In the genomic region with DNA sequence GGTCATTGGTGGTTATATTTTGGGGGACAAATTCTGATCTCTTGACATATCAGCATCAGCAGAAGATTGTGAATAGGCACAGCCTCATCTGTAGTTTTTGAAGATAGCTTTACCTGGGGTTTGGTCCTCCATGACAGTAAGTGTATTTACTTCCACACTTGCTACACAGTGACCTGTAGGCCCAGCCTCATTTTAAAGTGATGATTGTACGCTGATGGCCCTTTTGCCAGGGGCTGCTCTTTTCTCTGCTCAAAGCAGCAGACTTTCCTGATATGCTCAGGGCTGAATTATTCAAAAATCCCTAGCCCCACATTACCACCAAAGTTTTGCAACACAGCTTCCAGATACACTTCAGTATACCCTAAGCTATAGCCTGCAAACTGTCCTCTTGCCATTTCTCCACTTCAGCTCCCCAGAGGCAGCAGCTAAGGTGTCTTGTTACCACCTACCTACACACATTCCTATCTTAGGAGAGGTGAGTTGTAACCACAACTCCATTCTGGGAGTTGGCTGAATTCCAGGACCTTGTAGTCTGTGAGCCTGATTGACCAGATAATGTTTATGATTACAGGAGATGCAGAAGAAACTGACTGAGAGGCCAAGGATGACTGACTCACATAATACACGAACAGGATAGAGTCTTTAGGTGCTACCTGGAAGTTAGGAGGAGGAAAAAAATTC, we compare ENCODE assay signal across 15 cellular contexts. TPM values are rescaled to one million over a fixed set of nuclear protein-coding genes. Genes with fewer than 3 reads are reported as not detected.
DNase-seq lines count a peak whose midpoint lies in the region; ATAC-seq and TF ChIP-seq lines count a peak whose summit lies in the region.
"Had no signal": no experiment of that assay in that cellular context is flagged by ENCODE, and none has a peak within 500 bp of the region (broad histone marks: within the 10 kb centered on the region; RNA-seq: fewer than 3 reads in every experiment).

No MANE protein-coding gene starts in this region.

- 47% methylated on average over 2 of the region's 2 CpGs for WGBS in SK-N-SH (ENCODE audit: low lambda C conversion rate)

- intact Hi-C loops in left lung (cut with DNase I): no loop called here
- intact Hi-C loops in posterior vena cava (cut with DNase I): no loop called here

- H3K9me3 ChIP-seq in SK-N-SH: no peaks in the 10 kb centered on the region
- H3K9me3 ChIP-seq in left lung: no peaks in the 10 kb centered on the region
- H3K9me3 ChIP-seq: colonic mucosa, MG63, suprapubic skin had no signal

- no peaks in the 10 kb centered on the region for H3K36me3 ChIP-seq in SK-N-SH (replicated peaks in 1 of 2; ENCODE audit: control insufficient read depth in 1 of 2, insufficient read depth in 2 of 2, low read length in 1 of 2)
- no peaks in the 10 kb centered on the region for H3K36me3 ChIP-seq in left lung
- H3K36me3 ChIP-seq: colonic mucosa, MG63, suprapubic skin had no signal

- H3K27me3 ChIP-seq in SK-N-SH (ENCODE audit: insufficient read depth) (no peaks in the 10 kb centered on the region), left lung (no peaks in the 10 kb centered on the region)
- H3K27me3 ChIP-seq: colonic mucosa, MG63, suprapubic skin had no signal

- no peaks in the 10 kb centered on the region for H3F3A ChIP-seq in SK-N-SH (replicated peaks; ENCODE audit: insufficient read depth)

- H2AFZ ChIP-seq in SK-N-SH (ENCODE audit: low read depth): no peak overlapping the region

- POLR2A ChIA-PET in SK-N-SH (lab: Yijun Ruan, JAX): no interaction called here

- CTCF ChIA-PET in SK-N-SH (lab: Yijun Ruan, JAX): interaction anchor here (2.8 to 8.9 kb wide), 2 partner anchors 15 to 20 kb away, joined by 13 to 109 read pairs; no protein-coding TSS in a partner anchor

- no peak overlapping the region for H3K27ac Mint-ChIP-seq in stimulated activated naive B cell treated with anti-CD40 and anti-IgM and Interleukin-4, amounts not matched to agents 10 μg/mL and 1 μg/mL and 100 μg/mL, for 72 hours
- H3K27ac Mint-ChIP-seq: CD4-positive, alpha-beta T cell; memory B cell had no signal

- no peaks in the 10 kb centered on the region for H3K9me2 ChIP-seq in SK-N-SH

- H3K27ac ChIP-seq in SK-N-SH (ENCODE audit: low read depth in 2 of 2, low read length in 1 of 2): no peak overlapping the region
- H3K27ac ChIP-seq in left lung: no peak overlapping the region
- H3K27ac ChIP-seq: colonic mucosa, suprapubic skin had no signal

- no peak for TF ChIP-seq EP300 in SK-N-SH (IDR thresholded peaks at IDR 0.05; ENCODE audit: borderline replicate concordance in 1 of 2, low read depth in 1 of 2, low read length in 1 of 2)

- H3K4me1 ChIP-seq in SK-N-SH (ENCODE audit: control insufficient read depth in 1 of 2, insufficient read depth in 2 of 2, low read depth in 1 of 2, low read length in 1 of 2) (no peaks in the 10 kb centered on the region), left lung (no peaks in the 10 kb centered on the region)
- H3K4me1 ChIP-seq: colonic mucosa, suprapubic skin had no signal

- H3K4me3 ChIP-seq in SK-N-SH (ENCODE audit: low read depth in 2 of 2, low read length in 1 of 2) (no peak overlapping the region), left lung (no peak overlapping the region)
- H3K4me3 ChIP-seq: colonic mucosa, MG63, suprapubic skin had no signal

- H3K4me1 Mint-ChIP-seq in stimulated activated naive B cell treated with anti-CD40 and anti-IgM and Interleukin-4, amounts not matched to agents 10 μg/mL and 1 μg/mL and 100 μg/mL, for 72 hours: no peaks in the 10 kb centered on the region
- H3K4me1 Mint-ChIP-seq: memory B cell had no signal

- no peak overlapping the region for H3K4me3 Mint-ChIP-seq in stimulated activated naive B cell treated with anti-CD40 and anti-IgM and Interleukin-4, amounts not matched to agents 10 μg/mL and 1 μg/mL and 100 μg/mL, for 72 hours
- H3K4me3 Mint-ChIP-seq: CD4-positive, alpha-beta T cell; memory B cell had no signal

- no peak for TF ChIP-seq RAD21 in SK-N-SH (IDR thresholded peaks at IDR 0.05; ENCODE audit: low read length)

- peak; percentile 34 for DNase-seq in Daoy (ENCODE audit: low read depth)
- DNase-seq in NCI-H128 (lab: John Stamatoyannopoulos, UW; ENCODE audit: unreplicated experiment): peak; percentile 67
- DNase-seq in SK-N-SH: no peak
- no peak for DNase-seq in left lung
- no peak for DNase-seq in stimulated activated naive B cell treated with anti-CD40 and anti-IgM and Interleukin-4, amounts not matched to agents 10 μg/mL and 1 μg/mL and 100 μg/mL, for 72 hours
- DNase-seq in posterior vena cava (ENCODE audit: low spot score): no peak
- DNase-seq: activated naive CD4-positive, alpha-beta T cell; CD4-positive, alpha-beta T cell; colonic mucosa; foreskin fibroblast; MG63 had no signal

- no peaks in the 10 kb centered on the region for H3K9me3 Mint-ChIP-seq in stimulated activated naive B cell treated with anti-CD40 and anti-IgM and Interleukin-4, amounts not matched to agents 10 μg/mL and 1 μg/mL and 100 μg/mL, for 72 hours
- H3K9me3 Mint-ChIP-seq: CD4-positive, alpha-beta T cell; memory B cell had no signal

- H3K36me3 Mint-ChIP-seq in stimulated activated naive B cell treated with anti-CD40 and anti-IgM and Interleukin-4, amounts not matched to agents 10 μg/mL and 1 μg/mL and 100 μg/mL, for 72 hours: no peaks in the 10 kb centered on the region
- H3K36me3 Mint-ChIP-seq: memory B cell had no signal

- peaks cover 3 to 5% of the 10 kb centered on the region in 2 donors for H3K27me3 Mint-ChIP-seq in stimulated activated naive B cell treated with anti-CD40 and anti-IgM and Interleukin-4, amounts not matched to agents 10 μg/mL and 1 μg/mL and 100 μg/mL, for 72 hours
- H3K27me3 Mint-ChIP-seq: CD4-positive, alpha-beta T cell; memory B cell had no signal

- TF ChIP-seq CTCF in SK-N-SH (IDR thresholded peaks at IDR 0.05) (no peak), left lung (IDR thresholded peaks at IDR 0.05) (no peak)

- no peaks in the 10 kb centered on the region for H3K79me2 ChIP-seq in SK-N-SH (ENCODE audit: insufficient read depth)

- ATAC-seq in left lung (peak; percentile 74), HG02852 (IDR thresholded peaks at IDR 0.05; ENCODE audit: unreplicated experiment) (no peak), HG02840 (IDR thresholded peaks at IDR 0.05; ENCODE audit: low FRiP score, unreplicated experiment) (no peak)
- no peak for ATAC-seq in stimulated activated naive B cell treated with anti-CD40 and anti-IgM and Interleukin-4, amounts not matched to agents 10 μg/mL and 1 μg/mL and 100 μg/mL, for 72 hours (replicated peaks)

- no peak overlapping the region for H3K4me2 ChIP-seq in SK-N-SH

- no peaks in the 10 kb centered on the region for H4K20me1 ChIP-seq in SK-N-SH (ENCODE audit: insufficient read depth)

- no peak overlapping the region for H3K9ac ChIP-seq in SK-N-SH

TF ChIP-seq in SK-N-SH, 30 proteins besides CTCF, POLR2A, EP300 and RAD21:
- no peak for TF ChIP-seq RFX5 (IDR thresholded peaks at IDR 0.05; ENCODE audit: low read length)
- TF ChIP-seq NFIC (IDR thresholded peaks at IDR 0.05; ENCODE audit: borderline replicate concordance): peak; percentile 61
- no peak for TF ChIP-seq FOXM1 (IDR thresholded peaks at IDR 0.05; ENCODE audit: low read depth)
- no peak for TF ChIP-seq SMC3 (IDR thresholded peaks at IDR 0.05; ENCODE audit: low read depth, low read length)
- no peak for TF ChIP-seq TAF1 (IDR thresholded peaks at IDR 0.05; ENCODE audit: borderline replicate concordance, low read depth, low read length)
- TF ChIP-seq NRF1 (IDR thresholded peaks at IDR 0.05; ENCODE audit: low read depth, low read length): no peak
- TF ChIP-seq, protein P1, sequence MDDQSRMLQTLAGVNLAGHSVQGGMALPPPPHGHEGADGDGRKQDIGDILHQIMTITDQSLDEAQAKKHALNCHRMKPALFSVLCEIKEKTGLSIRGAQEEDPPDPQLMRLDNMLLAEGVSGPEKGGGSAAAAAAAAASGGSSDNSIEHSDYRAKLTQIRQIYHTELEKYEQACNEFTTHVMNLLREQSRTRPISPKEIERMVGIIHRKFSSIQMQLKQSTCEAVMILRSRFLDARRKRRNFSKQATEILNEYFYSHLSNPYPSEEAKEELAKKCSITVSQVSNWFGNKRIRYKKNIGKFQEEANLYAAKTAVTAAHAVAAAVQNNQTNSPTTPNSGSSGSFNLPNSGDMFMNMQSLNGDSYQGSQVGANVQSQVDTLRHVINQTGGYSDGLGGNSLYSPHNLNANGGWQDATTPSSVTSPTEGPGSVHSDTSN (IDR thresholded peaks at IDR 0.05): no peak; the same call in 1 of the 2 replicates
- no peak for TF ChIP-seq YY1 (IDR thresholded peaks at IDR 0.05; ENCODE audit: low read depth)

RNA-seq across cellular contexts. Expression of a gene that starts 6.0 kb away (rescaled TPM):
- total RNA-seq in Daoy (2014; rRNA removed; shearing (Covaris generic)): 0.06 TPM in 1 of 2 replicates, not detected in the other
- not detected in 2 replicates for polyA plus RNA-seq in SK-N-SH (2012; rRNA removed)
- not detected in 2 replicates for polyA plus RNA-seq in SK-N-SH (2012; cell fraction: cytosol; rRNA removed)
- polyA plus RNA-seq in SK-N-SH (2012; cell fraction: nucleus; rRNA removed): not detected in 2 replicates
- total RNA-seq in left lung (under 1 TPM; 0.10 to 0.29 TPM), posterior vena cava (under 1 TPM in 1 of 2 donors, not detected in 1; 0.24 TPM)
- total RNA-seq: CD4-positive, alpha-beta T cell had no signal

RNA-seq across cellular contexts. Expression of a gene that starts 56.9 kb away (rescaled TPM):
- total RNA-seq in Daoy (2014; rRNA removed; shearing (Covaris generic)): 44.2 and 52.6 TPM in 2 replicates
- polyA plus RNA-seq in SK-N-SH (2012; rRNA removed): 125 and 162 TPM in 2 replicates
- polyA plus RNA-seq in SK-N-SH (2012; cell fraction: cytosol; rRNA removed): 154 and 183 TPM in 2 replicates
- 216 and 258 TPM in 2 replicates for polyA plus RNA-seq in SK-N-SH (2012; cell fraction: nucleus; rRNA removed)
- 100 to 1,000 TPM; 192 to 277 TPM for total RNA-seq in left lung
- total RNA-seq in posterior vena cava: 10 to 100 TPM; 39.1 to 49.8 TPM

Comparison
In these comparisons a context has a peak if more than half of its experiments do, and no peak if none do; other contexts are left out.
1. DNase-seq: peak in Daoy (single experiment) and NCI-H128 (single experiment); none in SK-N-SH (single experiment), left lung (0 of 2), stimulated activated naive B cell treated with anti-CD40 and anti-IgM and Interleukin-4, amounts not matched to agents 10 μg/mL and 1 μg/mL and 100 μg/mL, for 72 hours (single experiment) and posterior vena cava (single experiment).